21 cellular contexts compared by ENCODE assay signal in genomic region chr5:35145671-35146317, GRCh38.
DNase-seq lines count a peak whose midpoint lies in the region; ATAC-seq and TF ChIP-seq lines count a peak whose summit lies in the region.
"Had no signal": no experiment of that assay in that cellular context is flagged by ENCODE, and none has a peak within 500 bp of the region (broad histone marks: within the 10 kb centered on the region; RNA-seq: fewer than 3 reads in every experiment).

No MANE protein-coding gene starts in this region.

- DNase-seq in EL (peak; percentile 40), M059J (ENCODE audit: low read depth) (peak; percentile 19), endodermal cell (no peak), trophoblast cell (peak; percentile 7 to 67), posterior vena cava (ENCODE audit: low spot score) (no peak), GM10266 (ENCODE audit: extremely low spot score) (no peak)
- no peak for DNase-seq in activated CD4-positive, alpha-beta T cell treated with anti-CD3 and anti-CD28 coated beads, Interleukin-2, amount 50 U/mL, for 4 hours
- no peak for DNase-seq in CD4-positive, alpha-beta T cell
- DNase-seq: CD8-positive, alpha-beta memory T cell; DMS53; Karpas-422; MG63; NCI-H1048; NCI-H1436 treated with DMSO at 0.1 percent for 48 hours; NCI-H2029; NCI-H345; NCI-H524 treated with DMSO at 0.1 percent for 48 hours; SJCRH30 had no signal

- H3K4me3 ChIP-seq in endodermal cell (ENCODE audit: low read length) = no peak overlapping the region
- no peak overlapping the region for H3K4me3 ChIP-seq in trophoblast cell (ENCODE audit: low read depth, low read length)
- H3K4me3 ChIP-seq: A549; BLaER1 treated with 17β-estradiol and CSF1 and Interleukin-3, amounts not matched to agents 10 nM and 100 nM; HAP-1; MG63; SJCRH30 had no signal

- no peaks in the 10 kb centered on the region for H3K9me3 Mint-ChIP-seq in endodermal cell
- H3K9me3 Mint-ChIP-seq in CD4-positive, alpha-beta T cell = no peaks in the 10 kb centered on the region
- H3K9me3 Mint-ChIP-seq: CD8-positive, alpha-beta memory T cell had no signal

- H2BK12ac ChIP-seq in trophoblast cell (ENCODE audit: low read length) = no peak overlapping the region

- no peak overlapping the region for H2AK5ac ChIP-seq in trophoblast cell (ENCODE audit: low read length)

- H3K18ac ChIP-seq in trophoblast cell (ENCODE audit: low read length) = no peak overlapping the region

- H4K91ac ChIP-seq in trophoblast cell (ENCODE audit: low read depth, low read length) = no peak overlapping the region

- no peak overlapping the region for H3K4me3 Mint-ChIP-seq in endodermal cell
- no peak overlapping the region for H3K4me3 Mint-ChIP-seq in CD4-positive, alpha-beta T cell
- H3K4me3 Mint-ChIP-seq: CD8-positive, alpha-beta memory T cell had no signal

- H3K9ac ChIP-seq in endodermal cell (ENCODE audit: extremely low read depth, low read length, poor library complexity, severe bottlenecking) = no peak overlapping the region
- no peak overlapping the region for H3K9ac ChIP-seq in trophoblast cell (ENCODE audit: low read length)
- H3K9ac ChIP-seq: BLaER1 treated with 17β-estradiol and CSF1 and Interleukin-3, amounts not matched to agents 10 nM and 100 nM had no signal

- H3K79me1 ChIP-seq in trophoblast cell (ENCODE audit: low read length) = no peaks in the 10 kb centered on the region

- peaks cover 2% of the 10 kb centered on the region for H3K27me3 Mint-ChIP-seq in endodermal cell (ENCODE audit: insufficient read depth)
- peaks cover 32% of the 10 kb centered on the region for H3K27me3 Mint-ChIP-seq in CD4-positive, alpha-beta T cell

- ATAC-seq in CD4-positive, alpha-beta T cell (ENCODE audit: poor library complexity) = no peak
- ATAC-seq: A549 had no signal

- H3K14ac ChIP-seq in trophoblast cell (ENCODE audit: low read length) = no peak overlapping the region

- no peak overlapping the region for H2AFZ ChIP-seq in trophoblast cell (ENCODE audit: insufficient read depth, low read length, poor library complexity)

- no peak overlapping the region for H3K4me2 ChIP-seq in trophoblast cell (ENCODE audit: low read length)
- H3K4me2 ChIP-seq: A549; BLaER1 treated with 17β-estradiol and CSF1 and Interleukin-3, amounts not matched to agents 10 nM and 100 nM had no signal

- no peak overlapping the region for H3K23ac ChIP-seq in trophoblast cell (ENCODE audit: low read length)

- no peak overlapping the region for H3K4ac ChIP-seq in trophoblast cell (ENCODE audit: low read depth, low read length)

- no peaks in the 10 kb centered on the region for H3K36me3 Mint-ChIP-seq in endodermal cell (ENCODE audit: low read depth)
- no peaks in the 10 kb centered on the region for H3K36me3 Mint-ChIP-seq in CD4-positive, alpha-beta T cell (ENCODE audit: low read depth)
- H3K36me3 Mint-ChIP-seq: CD8-positive, alpha-beta memory T cell had no signal

- TF ChIP-seq CTCF in endodermal cell (conservative IDR thresholded peaks at IDR 0.05) (no peak), GM10266 (IDR thresholded peaks at IDR 0.05; ENCODE audit: control insufficient read depth, insufficient read depth, low read depth, missing control alignments) (no peak)
- TF ChIP-seq CTCF in CD4-positive, alpha-beta T cell (IDR thresholded peaks at IDR 0.05) = no peak

- H3K27ac ChIP-seq in endodermal cell (ENCODE audit: low read depth, low read length) = peak overlapping the region; percentile 95
- no peak overlapping the region for H3K27ac ChIP-seq in trophoblast cell (ENCODE audit: low read depth, low read length)
- no peak overlapping the region for H3K27ac ChIP-seq in CD4-positive, alpha-beta T cell (ENCODE audit: low read depth, low read length)
- H3K27ac ChIP-seq: A549; BLaER1 treated with 17β-estradiol and CSF1 and Interleukin-3, amounts not matched to agents 10 nM and 100 nM; SJCRH30 had no signal

- no peak overlapping the region for H2BK5ac ChIP-seq in trophoblast cell (ENCODE audit: low read depth, low read length, poor library complexity)

- no peaks in the 10 kb centered on the region for H3K27me3 ChIP-seq in endodermal cell (ENCODE audit: control insufficient read depth, insufficient read depth, low read length, poor library complexity, severe bottlenecking)
- H3K27me3 ChIP-seq in trophoblast cell (ENCODE audit: insufficient read depth, low read length) = no peaks in the 10 kb centered on the region
- H3K27me3 ChIP-seq in CD4-positive, alpha-beta T cell (ENCODE audit: control insufficient read depth, insufficient read depth, low read length) = peaks cover 4% of the 10 kb centered on the region
- H3K27me3 ChIP-seq: BLaER1 treated with 17β-estradiol and CSF1 and Interleukin-3, amounts not matched to agents 10 nM and 100 nM; SJCRH30 had no signal

- H3K27ac Mint-ChIP-seq in endodermal cell = no peak overlapping the region
- no peak overlapping the region for H3K27ac Mint-ChIP-seq in CD4-positive, alpha-beta T cell
- H3K27ac Mint-ChIP-seq: CD8-positive, alpha-beta memory T cell had no signal

- no peak overlapping the region for H4K8ac ChIP-seq in trophoblast cell (ENCODE audit: low read depth, low read length)

- CTCF ChIA-PET in CD4-positive, alpha-beta T cell (lab: Charles Lee) = no interaction called here

- no peak overlapping the region for H2BK120ac ChIP-seq in trophoblast cell (ENCODE audit: insufficient read depth, low read length, poor library complexity)

- peaks cover 33% of the 10 kb centered on the region for H3K4me1 Mint-ChIP-seq in endodermal cell
- no peaks in the 10 kb centered on the region for H3K4me1 Mint-ChIP-seq in CD4-positive, alpha-beta T cell (ENCODE audit: low read depth)
- H3K4me1 Mint-ChIP-seq: CD8-positive, alpha-beta memory T cell had no signal

- H3K36me3 ChIP-seq in endodermal cell (ENCODE audit: control insufficient read depth, insufficient read depth, low read length) = no peaks in the 10 kb centered on the region
- H3K36me3 ChIP-seq in trophoblast cell (ENCODE audit: control insufficient read depth in 1 of 2, insufficient read depth in 2 of 2, low read length in 2 of 2) = no peaks in the 10 kb centered on the region
- H3K36me3 ChIP-seq: BLaER1 treated with 17β-estradiol and CSF1 and Interleukin-3, amounts not matched to agents 10 nM and 100 nM; HAP-1; MG63; SJCRH30 had no signal

- H4K12ac ChIP-seq in trophoblast cell (ENCODE audit: low read depth, low read length) = no peak overlapping the region

- H3K79me2 ChIP-seq in trophoblast cell (ENCODE audit: control insufficient read depth, insufficient read depth, low read length, poor library complexity) = no peaks in the 10 kb centered on the region

- 85% methylated on average over 2 of the region's 2 CpGs; no CpG with 5 or more reads in 1 of the 2 experiments for WGBS in endodermal cell (ENCODE audit: insufficient coverage in 1 of 2, insufficient read length in 1 of 2), 2 experiments
- WGBS in trophoblast cell (ENCODE audit: extremely low coverage, insufficient coverage, insufficient read length) = no CpG with 5 or more reads among the region's 2 CpGs

- intact Hi-C loops in posterior vena cava (cut with DNase I) = loop anchor here in 1 of 2 donors (5.0 kb wide), 1 partner anchor 1608 kb away; no protein-coding TSS in a partner anchor
- intact Hi-C loops in CD4-positive, alpha-beta T cell (cut with DNase I, micrococcal nuclease) = no loop called here

- H3K4me1 ChIP-seq in endodermal cell (ENCODE audit: control insufficient read depth, insufficient read depth, low read length) (peaks cover 4% of the 10 kb centered on the region), trophoblast cell (ENCODE audit: control insufficient read depth in 1 of 2, insufficient read depth in 2 of 2, low read length in 2 of 2) (peaks cover 0 to 2% of the 10 kb centered on the region in 2 experiments)
- H3K4me1 ChIP-seq: A549; BLaER1 treated with 17β-estradiol and CSF1 and Interleukin-3, amounts not matched to agents 10 nM and 100 nM; SJCRH30 had no signal

- H3K9me3 ChIP-seq in endodermal cell (ENCODE audit: control insufficient read depth, low read length) (no peaks in the 10 kb centered on the region), trophoblast cell (ENCODE audit: insufficient read depth, low read depth, low read length) (no peaks in the 10 kb centered on the region)
- H3K9me3 ChIP-seq in CD4-positive, alpha-beta T cell (ENCODE audit: control insufficient read depth, low read length) = no peaks in the 10 kb centered on the region
- H3K9me3 ChIP-seq: A549; BLaER1 treated with 17β-estradiol and CSF1 and Interleukin-3, amounts not matched to agents 10 nM and 100 nM; HAP-1; MG63; SJCRH30 had no signal

- POLR2A ChIA-PET in CD4-positive, alpha-beta T cell (lab: Charles Lee) = no interaction called here

Comparison
In these comparisons a context has a peak if more than half of its experiments do, and no peak if none do; other contexts are left out.
1. DNase-seq: peak in EL (single experiment), M059J (single experiment) and trophoblast cell (2 of 2); none in endodermal cell (single experiment), activated CD4-positive, alpha-beta T cell treated with anti-CD3 and anti-CD28 coated beads, Interleukin-2, amount 50 U/mL, for 4 hours (0 of 2), posterior vena cava (single experiment), GM10266 (single experiment) and CD4-positive, alpha-beta T cell (0 of 10).